ENCODE assay signal across 10 cellular contexts in genomic region chr1:33158366-33158765, GRCh38.
"Had no signal": no experiment of that assay in that cellular context is flagged by ENCODE, and none has a peak within 500 bp of the region (broad histone marks: within the 10 kb centered on the region; RNA-seq: fewer than 3 reads in every experiment).

No MANE protein-coding gene starts in this region.

- FAIRE-seq: H1, H54 had no signal

- H3K4me3 Mint-ChIP-seq: GM23338, H9 had no signal

- H3K9ac ChIP-seq: GM23248 had no signal

- ATAC-seq: GM23338, HCT116 had no signal

- H3K9me3 Mint-ChIP-seq: GM23338, H9 had no signal

- H3K9me3 ChIP-seq: HAP-1 had no signal

- DNase-seq: GM23248, GOT3, H7, H9, HCEC 1CT had no signal

- H3K4me3 ChIP-seq: GM23248, GM23338, HAP-1 had no signal

- H2AFZ ChIP-seq: GM23248, GM23338 had no signal

- H3K27ac Mint-ChIP-seq: GM23338, H9 had no signal

- H3K4me2 ChIP-seq: GM23338 had no signal

- H3K27ac ChIP-seq: GM23248 had no signal
